1 cellular context compared by ENCODE assay signal in genomic region chr2:5539281-5540211, GRCh38.
TF ChIP-seq lines count a peak whose summit lies in the region.

No MANE protein-coding gene starts in this region.

TF ChIP-seq in H1, 55 proteins besides CTCF, POLR2A, EP300 and RAD21 (continued from another document):
- TF ChIP-seq TEAD4 (IDR thresholded peaks at IDR 0.05; ENCODE audit: low read depth, low read length) (no peak), SAP30 (IDR thresholded peaks at IDR 0.05; ENCODE audit: insufficient read depth, insufficient replicate concordance, low read length) (no peak), TBP (IDR thresholded peaks at IDR 0.05; ENCODE audit: low read depth, low read length) (no peak), KDM1A (IDR thresholded peaks at IDR 0.05; ENCODE audit: borderline replicate concordance, low read length) (no peak)
